In the genomic region with DNA sequence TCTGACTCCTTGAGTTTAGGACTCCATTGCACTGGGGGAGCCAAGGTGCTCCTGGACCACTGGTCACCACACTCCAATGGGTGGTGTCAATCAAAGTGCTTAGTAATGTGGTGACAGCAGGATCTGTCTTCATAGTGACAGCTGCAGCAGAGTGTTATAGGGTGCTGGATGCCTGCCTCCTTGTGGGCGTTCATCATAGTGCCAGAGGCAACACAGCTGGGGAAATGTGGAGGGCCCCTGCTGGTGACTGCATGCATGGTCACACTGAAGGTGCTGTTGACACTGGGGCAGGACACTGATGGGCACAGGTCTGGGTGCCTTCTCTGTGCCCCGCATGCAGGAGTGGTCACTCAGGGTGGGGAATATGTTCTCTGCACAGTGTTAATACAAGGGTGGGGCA, we compare ENCODE assay signal across 1 cellular context.
TF ChIP-seq lines count a peak whose summit lies in the region.

No MANE protein-coding gene starts in this region.

TF ChIP-seq in HepG2, 621 proteins besides CTCF, POLR2A, EP300 and RAD21 (continued from another document):
- TF ChIP-seq, protein P1, sequence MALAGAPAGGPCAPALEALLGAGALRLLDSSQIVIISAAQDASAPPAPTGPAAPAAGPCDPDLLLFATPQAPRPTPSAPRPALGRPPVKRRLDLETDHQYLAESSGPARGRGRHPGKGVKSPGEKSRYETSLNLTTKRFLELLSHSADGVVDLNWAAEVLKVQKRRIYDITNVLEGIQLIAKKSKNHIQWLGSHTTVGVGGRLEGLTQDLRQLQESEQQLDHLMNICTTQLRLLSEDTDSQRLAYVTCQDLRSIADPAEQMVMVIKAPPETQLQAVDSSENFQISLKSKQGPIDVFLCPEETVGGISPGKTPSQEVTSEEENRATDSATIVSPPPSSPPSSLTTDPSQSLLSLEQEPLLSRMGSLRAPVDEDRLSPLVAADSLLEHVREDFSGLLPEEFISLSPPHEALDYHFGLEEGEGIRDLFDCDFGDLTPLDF (CRISPR knock-in tag; IDR thresholded peaks at IDR 0.05) = no peak
